15 cellular contexts compared by ENCODE assay signal in genomic region chr20:48767269-48767960, GRCh38.
DNase-seq lines count a peak whose midpoint lies in the region; ATAC-seq, FAIRE-seq and TF ChIP-seq lines count a peak whose summit lies in the region.
"Had no signal": no experiment of that assay in that cellular context is flagged by ENCODE, and none has a peak within 500 bp of the region (broad histone marks: within the 10 kb centered on the region; RNA-seq: fewer than 3 reads in every experiment).

No MANE protein-coding gene starts in this region.

- H3K14ac ChIP-seq in neuronal stem cell (ENCODE audit: low read length), result no peak overlapping the region

- RAD21 ChIA-PET in GM12878 (lab: Charles Lee; ENCODE audit: unreplicated experiment), result interaction anchor here (0.8 to 1.1 kb wide), 2 partner anchors 21 to 27 kb away, joined by 3 to 4 read pairs; no protein-coding TSS in a partner anchor

- H3K4me3 Mint-ChIP-seq in activated CD4-positive, alpha-beta T cell treated with anti-CD3 and anti-CD28 coated beads for 36 hours, result no peak overlapping the region
- H3K4me3 Mint-ChIP-seq in T-helper 17 cell, result peak overlapping the region; percentile 77
- H3K4me3 Mint-ChIP-seq: HFFc6, naive B cell had no signal

- H2AK5ac ChIP-seq in neuronal stem cell (ENCODE audit: low read depth, low read length), result peak overlapping the region; percentile 3

- H3K27me3 ChIP-seq in GM12878 (replicated peaks in 1 of 2; ENCODE audit: control insufficient read depth in 2 of 2, insufficient read depth in 2 of 2, low read length in 1 of 2), result no peaks in the 10 kb centered on the region
- no peaks in the 10 kb centered on the region for H3K27me3 ChIP-seq in neuronal stem cell (ENCODE audit: control insufficient read depth in 3 of 3, insufficient read depth in 3 of 3, low read depth in 1 of 3, low read length in 3 of 3)

- H3K9me3 Mint-ChIP-seq in activated CD4-positive, alpha-beta T cell treated with anti-CD3 and anti-CD28 coated beads for 36 hours (ENCODE audit: low read depth), result no peaks in the 10 kb centered on the region
- H3K9me3 Mint-ChIP-seq: HFFc6 had no signal

- H4K20me1 ChIP-seq in GM12878 (ENCODE audit: control insufficient read depth, insufficient read depth), result no peaks in the 10 kb centered on the region; the same call in 1 of the 2 replicates

- intact Hi-C loops in activated CD4-positive, alpha-beta T cell treated with anti-CD3 and anti-CD28 coated beads for 36 hours (cut with DNase I, micrococcal nuclease), result loop anchor here in 1 of 2 experiments (5.0 to 10.0 kb wide), 3 partner anchors 827 to 1280 kb away; no protein-coding TSS in a partner anchor
- intact Hi-C loops in GM12878 (cut with micrococcal nuclease; ENCODE audit: unreplicated experiment), result no loop called here

- peaks cover 73% of the 10 kb centered on the region for H3K4me1 Mint-ChIP-seq in activated CD4-positive, alpha-beta T cell treated with anti-CD3 and anti-CD28 coated beads for 36 hours
- peaks cover 58% of the 10 kb centered on the region for H3K4me1 Mint-ChIP-seq in T-helper 17 cell

- peak overlapping the region; percentile 81 for H3K27ac Mint-ChIP-seq in activated CD4-positive, alpha-beta T cell treated with anti-CD3 and anti-CD28 coated beads for 36 hours
- H3K27ac Mint-ChIP-seq in T-helper 17 cell, result peak overlapping the region; percentile 99
- H3K27ac Mint-ChIP-seq: HFFc6 had no signal

- POLR2A ChIA-PET in activated CD4-positive, alpha-beta T cell treated with anti-CD3 and anti-CD28 coated beads for 36 hours (lab: Charles Lee), result no interaction called here
- POLR2A ChIA-PET in GM12878 (lab: Charles Lee), result interaction anchor here (0.6 kb wide), 1 partner anchor 137 kb away, joined by 3 read pairs; no protein-coding TSS in a partner anchor

- H2BK12ac ChIP-seq in neuronal stem cell (ENCODE audit: low read length), result no peak overlapping the region

- no peak for TF ChIP-seq CTCF in GM12878 (IDR thresholded peaks at IDR 0.05 in 2 of 3, conservative IDR thresholded peaks at IDR 0.05 in 1 of 3; ENCODE audit: control insufficient read depth in 2 of 3, extremely low read depth in 1 of 3, insufficient read depth in 1 of 3, low read depth in 3 of 3, low read length in 3 of 3)

- no peak overlapping the region for H2BK5ac ChIP-seq in neuronal stem cell (ENCODE audit: low read length)

- no peaks in the 10 kb centered on the region for H3K27me3 Mint-ChIP-seq in activated CD4-positive, alpha-beta T cell treated with anti-CD3 and anti-CD28 coated beads for 36 hours
- no peaks in the 10 kb centered on the region for H3K27me3 Mint-ChIP-seq in T-helper 17 cell
- H3K27me3 Mint-ChIP-seq: naive B cell had no signal

- H3K27ac ChIP-seq in GM12878 (ENCODE audit: control insufficient read depth, insufficient read depth) (no peak overlapping the region; the same call in 1 of the 2 replicates), neuronal stem cell (replicated peaks; ENCODE audit: low read length) (no peak overlapping the region)
- H3K27ac ChIP-seq: coronary artery had no signal

- DNase-seq in activated CD4-positive, alpha-beta T cell treated with anti-CD3 and anti-CD28 coated beads for 36 hours, result peak; percentile 55
- DNase-seq in activated CD4-positive, alpha-beta T cell treated with anti-CD3 and anti-CD28 coated beads for 48 hours, result no peak
- peak in 1 of 3 donors; percentile 52 for DNase-seq in T-helper 17 cell
- DNase-seq in GM12878 (ENCODE audit: low read depth, low spot score), result no peak
- DNase-seq in neuronal stem cell (ENCODE audit: low spot score), result no peak
- no peak for DNase-seq in NCI-H128 (lab: John Stamatoyannopoulos, UW; ENCODE audit: unreplicated experiment)
- no peak for DNase-seq in HK-2 (ENCODE audit: unreplicated experiment)
- DNase-seq: amniotic stem cell, HFFc6, hypothalamus, naive B cell had no signal

- H3K4me3 ChIP-seq in GM12878, result no peak overlapping the region
- no peak overlapping the region for H3K4me3 ChIP-seq in neuronal stem cell (ENCODE audit: low read length in 2 of 2)
- H3K4me3 ChIP-seq: coronary artery had no signal

- no peak overlapping the region for H3K23ac ChIP-seq in neuronal stem cell (ENCODE audit: low read depth, low read length, poor library complexity)

- H2BK120ac ChIP-seq in neuronal stem cell (ENCODE audit: low read depth, low read length), result peak overlapping the region; percentile 32

- no peak for ATAC-seq in activated CD4-positive, alpha-beta T cell treated with anti-CD3 and anti-CD28 coated beads for 36 hours
- ATAC-seq in T-helper 17 cell (peak; percentile 32), GM12878 (peak; percentile 9; the same call in 2 of the 3 replicates), HG03354 (IDR thresholded peaks at IDR 0.05; ENCODE audit: poor library complexity, severe bottlenecking, unreplicated experiment) (no peak)
- ATAC-seq: left lobe of liver had no signal

- peaks cover 89% of the 10 kb centered on the region for H3K79me2 ChIP-seq in GM12878 (ENCODE audit: control insufficient read depth, insufficient read depth, low read length)

- H4K91ac ChIP-seq in neuronal stem cell (ENCODE audit: low read depth, low read length, poor library complexity), result no peak overlapping the region

- no peak for TF ChIP-seq EP300 in GM12878 (IDR thresholded peaks at IDR 0.05; ENCODE audit: borderline replicate concordance in 1 of 2, control insufficient read depth in 1 of 2, low read depth in 2 of 2, low read length in 2 of 2)

- BruUV-seq in GM12878 (replicated peaks; lab: Mats Ljungman, UMichigan), result no TSS peak

- in situ Hi-C loops in GM12878 (cut with MboI), result no loop called here

- H3K79me1 ChIP-seq in neuronal stem cell (ENCODE audit: low read depth, low read length), result peaks cover 3% of the 10 kb centered on the region

- peaks cover 32% of the 10 kb centered on the region for H3K4me1 ChIP-seq in GM12878 (ENCODE audit: control insufficient read depth, insufficient read depth, low read length)
- H3K4me1 ChIP-seq in neuronal stem cell (ENCODE audit: control insufficient read depth in 2 of 2, insufficient read depth in 1 of 2, low read depth in 1 of 2, low read length in 2 of 2), result peaks cover 23 to 25% of the 10 kb centered on the region in 2 donors

- no peak overlapping the region for H4K8ac ChIP-seq in neuronal stem cell (ENCODE audit: low read depth, low read length)

- H2AFZ ChIP-seq in GM12878 (ENCODE audit: control insufficient read depth, low read depth, low read length) (no peak overlapping the region), neuronal stem cell (ENCODE audit: low read length) (no peak overlapping the region)

- TF ChIP-seq POLR2A in GM12878 (IDR thresholded peaks at IDR 0.05; ENCODE audit: low read depth, low read length), result no peak

- no peak overlapping the region for H3K4ac ChIP-seq in neuronal stem cell (ENCODE audit: low read length)

- WGBS in GM12878 (ENCODE audit: insufficient coverage, insufficient replicate concordance, low lambda C conversion rate, missing lambda C conversion rate), result 37% methylated on average over 19 of the region's 19 CpGs
- no CpG with 5 or more reads among the region's 19 CpGs for WGBS in neuronal stem cell (ENCODE audit: extremely low coverage in 2 of 2, insufficient read length in 2 of 2, insufficient replicate concordance in 1 of 2), 2 donors

- FAIRE-seq in GM12878 (lab: Jason Lieb, UNC), result no peak
- FAIRE-seq: A204.1 had no signal

- H3K9ac ChIP-seq in GM12878 (ENCODE audit: control insufficient read depth, insufficient read depth, low read length), result no peak overlapping the region
- H3K9ac ChIP-seq in neuronal stem cell (ENCODE audit: low read depth, low read length, poor library complexity), result no peak overlapping the region

- H3K4me2 ChIP-seq in GM12878 (ENCODE audit: control insufficient read depth, insufficient read depth) (no peak overlapping the region), neuronal stem cell (ENCODE audit: insufficient read depth, low read length, poor library complexity, severe bottlenecking) (no peak overlapping the region)

- CTCF ChIA-PET in activated CD4-positive, alpha-beta T cell treated with anti-CD3 and anti-CD28 coated beads for 36 hours (lab: Charles Lee), result no interaction called here
- CTCF ChIA-PET in GM12878 (lab: Yijun Ruan, JAX), result interaction anchor here (0.5 to 1.6 kb wide), 2 partner anchors 109 to 159 kb away, joined by 4 to 7 read pairs; no protein-coding TSS in a partner anchor

- peak overlapping the region; percentile 11 for H3K18ac ChIP-seq in neuronal stem cell (ENCODE audit: low read length)

- no peak overlapping the region for H2BK15ac ChIP-seq in neuronal stem cell (ENCODE audit: low read length)

- TF ChIP-seq RAD21 in GM12878 (IDR thresholded peaks at IDR 0.05; ENCODE audit: insufficient read depth, low read depth, low read length), result no peak

- SMC1A ChIA-PET in GM12878 (lab: Charles Lee; ENCODE audit: uncharacterized antibody, unreplicated experiment), result interaction anchor here (0.5 to 1.5 kb wide), 3 partner anchors 14 to 29 kb away, joined by 3 read pairs; no protein-coding TSS in a partner anchor

- no peaks in the 10 kb centered on the region for H3K9me3 ChIP-seq in T-helper 17 cell (ENCODE audit: control insufficient read depth, low read length, poor library complexity, severe bottlenecking)
- no peaks in the 10 kb centered on the region; the same call in 2 of the 3 replicates for H3K9me3 ChIP-seq in GM12878 (replicated peaks; ENCODE audit: control insufficient read depth, insufficient read depth, low read length)
- H3K9me3 ChIP-seq in neuronal stem cell (replicated peaks in 1 of 2; ENCODE audit: control insufficient read depth in 2 of 2, insufficient read depth in 1 of 2, low read depth in 1 of 2, low read length in 2 of 2), result peaks cover 5 to 31% of the 10 kb centered on the region in 2 donors

- H3K36me3 Mint-ChIP-seq in activated CD4-positive, alpha-beta T cell treated with anti-CD3 and anti-CD28 coated beads for 36 hours (ENCODE audit: low read depth), result peaks cover 10% of the 10 kb centered on the region
- no peaks in the 10 kb centered on the region for H3K36me3 Mint-ChIP-seq in T-helper 17 cell (ENCODE audit: low read depth)

- H3K36me3 ChIP-seq in GM12878 (ENCODE audit: control insufficient read depth in 2 of 2, insufficient read depth in 2 of 2, low read length in 1 of 2) (peaks cover 6 to 13% of the 10 kb centered on the region in 2 experiments; a peak in 3 of 4 replicates), neuronal stem cell (replicated peaks in 1 of 2; ENCODE audit: control insufficient read depth in 2 of 2, insufficient read depth in 2 of 2, low read length in 2 of 2) (peaks cover 0 to 37% of the 10 kb centered on the region in 2 donors)

TF ChIP-seq in GM12878, 131 proteins besides CTCF, POLR2A, EP300 and RAD21 (continues in another document):
- TF ChIP-seq IRF4 (IDR thresholded peaks at IDR 0.05; ENCODE audit: low read depth, low read length) (no peak), PML (IDR thresholded peaks at IDR 0.05; ENCODE audit: low read length) (no peak), CREM (IDR thresholded peaks at IDR 0.05; ENCODE audit: low read depth) (no peak), BHLHE40 (IDR thresholded peaks at IDR 0.05; ENCODE audit: borderline replicate concordance in 1 of 2, low read depth in 2 of 2, low read length in 1 of 2) (peak in 1 of 2 experiments; percentile 58; a peak in 2 of 4 replicates)

Comparison
In these comparisons a context has a peak if more than half of its experiments do, and no peak if none do; other contexts are left out.
1. ATAC-seq: peak in T-helper 17 cell (single experiment) and GM12878 (single experiment); none in activated CD4-positive, alpha-beta T cell treated with anti-CD3 and anti-CD28 coated beads for 36 hours (single experiment) and HG03354 (single experiment).